In genomic region chr15:70867911-70868467, GRCh38 we compare ENCODE assay signal across 1 cellular context.
TF ChIP-seq lines count a peak whose summit lies in the region.

No MANE protein-coding gene starts in this region.

TF ChIP-seq in GM23338, 12 proteins besides CTCF, POLR2A, EP300 and RAD21 (continued from another document):
- TF ChIP-seq REST (IDR thresholded peaks at IDR 0.05; ENCODE audit: unreplicated experiment) (no peak), JUNB (IDR thresholded peaks at IDR 0.05; ENCODE audit: unreplicated experiment) (no peak), ETS1 (IDR thresholded peaks at IDR 0.05) (no peak), ZNF331 (CRISPR knock-in tag; IDR thresholded peaks at IDR 0.05; ENCODE audit: low read depth) (no peak), CREB1 (CRISPR knock-in tag; IDR thresholded peaks at IDR 0.05; ENCODE audit: low read depth) (no peak), STAT1 (IDR thresholded peaks at IDR 0.05; ENCODE audit: unreplicated experiment) (no peak), EZH2phosphoT487 (IDR thresholded peaks at IDR 0.05; ENCODE audit: unreplicated experiment) (no peak), EZH2 (IDR thresholded peaks at IDR 0.05; ENCODE audit: low read depth, unreplicated experiment) (no peak), NANOG (IDR thresholded peaks at IDR 0.05; ENCODE audit: borderline replicate concordance) (no peak), POLR2AphosphoS5 (IDR thresholded peaks at IDR 0.05; ENCODE audit: low read depth) (no peak)
